26 cellular contexts compared by ENCODE assay signal in genomic region chr9:84928419-84928818, GRCh38.
"Had no signal": no experiment of that assay in that cellular context is flagged by ENCODE, and none has a peak within 500 bp of the region (broad histone marks: within the 10 kb centered on the region; RNA-seq: fewer than 3 reads in every experiment).

No MANE protein-coding gene starts in this region.

- H3K4me1 ChIP-seq: parathyroid adenoma, psoas muscle, right lobe of liver, sigmoid colon, suprapubic skin, testis, vagina had no signal

- H3K4me3 ChIP-seq: ovary, psoas muscle, right lobe of liver, sigmoid colon, suprapubic skin, testis, tibial artery, upper lobe of left lung, vagina had no signal

- DNase-seq: naive thymus-derived CD4-positive, alpha-beta T cell; natural killer cell; occipital lobe; ovary; posterior cingulate gyrus; psoas muscle; right cardiac atrium; right lobe of liver; sigmoid colon; small intestine; stimulated activated CD4-positive, alpha-beta T cell treated with anti-CD3 and anti-CD28 coated beads, Interleukin-15, amount 100 ng/mL, for 24 hours; stimulated activated CD4-positive, alpha-beta T cell treated with anti-CD3 and anti-CD28 coated beads, Interleukin-2, amount 100 ng/mL, for 24 hours; stimulated activated CD4-positive, alpha-beta T cell treated with anti-CD3 and anti-CD28 coated beads, Interleukin-2, amount 100 ng/mL, for 48 hours; stimulated activated CD4-positive, alpha-beta T cell treated with anti-CD3 and anti-CD28 coated beads, Interleukin-4, amount 100 ng/mL, for 24 hours; stimulated activated naive CD4-positive, alpha-beta T cell; stimulated activated naive CD8-positive, alpha-beta T cell treated with anti-CD3 and anti-CD28 coated beads, Interleukin-15, amount 100 ng/mL, for 72 hours; stimulated activated naive CD8-positive, alpha-beta T cell treated with anti-CD3 and anti-CD28 coated beads, Interleukin-15, Interleukin-2, amounts not matched to agents 100 U/mL and 50 U/mL, for 24 hours; substantia nigra; testis; tibial artery; trophoblast cell; upper lobe of left lung had no signal

- H2AFZ ChIP-seq: parathyroid adenoma had no signal

- H3K9ac ChIP-seq: parathyroid adenoma had no signal

- ATAC-seq: naive thymus-derived CD4-positive, alpha-beta T cell; natural killer cell; psoas muscle; right lobe of liver; stimulated activated memory B cell treated with anti-CD40 and anti-IgM and Interleukin-4, amounts not matched to agents 10 μg/mL and 1 μg/mL and 100 μg/mL, for 72 hours; stimulated activated naive CD8-positive, alpha-beta T cell treated with anti-CD3 and anti-CD28 coated beads, Interleukin-15, amount 100 ng/mL, for 72 hours; stimulated activated naive CD8-positive, alpha-beta T cell treated with anti-CD3 and anti-CD28 coated beads, Interleukin-15, Interleukin-2, amounts not matched to agents 100 U/mL and 50 U/mL, for 24 hours had no signal

- H3K27me3 ChIP-seq: ovary, right lobe of liver, sigmoid colon, suprapubic skin, testis, tibial artery, upper lobe of left lung, vagina had no signal

- H3K27ac ChIP-seq: ovary, parathyroid adenoma, psoas muscle, right lobe of liver, sigmoid colon, suprapubic skin, testis, tibial artery, upper lobe of left lung, vagina had no signal

- H3K36me3 ChIP-seq: ovary, right lobe of liver, sigmoid colon, suprapubic skin, tibial artery, upper lobe of left lung, vagina had no signal

- H3K9me3 ChIP-seq: ovary, psoas muscle, sigmoid colon, suprapubic skin, testis, tibial artery, upper lobe of left lung, vagina had no signal
